ENCODE assay signal across 9 cellular contexts in genomic region chr2:107712857-107713256, GRCh38.
DNase-seq lines count a peak whose midpoint lies in the region; ATAC-seq, FAIRE-seq and TF ChIP-seq lines count a peak whose summit lies in the region.
"Had no signal": no experiment of that assay in that cellular context is flagged by ENCODE, and none has a peak within 500 bp of the region (broad histone marks: within the 10 kb centered on the region; RNA-seq: fewer than 3 reads in every experiment).

No MANE protein-coding gene starts in this region.

- TF ChIP-seq EP300 in suprapubic skin (IDR thresholded peaks at IDR 0.05) = no peak

- DNase-seq in AG04449 (ENCODE audit: low read depth, low spot score) = no peak
- no peak for DNase-seq in fibroblast of the aortic adventitia (ENCODE audit: low read depth)
- DNase-seq in cerebellar cortex (ENCODE audit: low spot score) = no peak
- DNase-seq in GM19239 (ENCODE audit: insufficient read length, low spot score) = no peak
- no peak for DNase-seq in suprapubic skin (ENCODE audit: low spot score in 2 of 2)
- DNase-seq: NCI-H1105 treated with DMSO at 0.1 percent for 48 hours had no signal

- POLR2A ChIA-PET in AG04449 (lab: Yijun Ruan, JAX) = no interaction called here

- TF ChIP-seq POLR2A in suprapubic skin (IDR thresholded peaks at IDR 0.05) = no peak

- H3K4me1 ChIP-seq in Loucy (ENCODE audit: insufficient read depth, low read length, poor library complexity, severe bottlenecking) (peaks cover 22% of the 10 kb centered on the region), suprapubic skin (no peaks in the 10 kb centered on the region)

- peak overlapping the region; percentile 96 for H2AFZ ChIP-seq in Loucy (ENCODE audit: low read length)

- H3K36me3 ChIP-seq in Loucy (ENCODE audit: insufficient read depth, low read length) (no peaks in the 10 kb centered on the region), suprapubic skin (no peaks in the 10 kb centered on the region)

- H3K4me2 ChIP-seq in Loucy (ENCODE audit: low read depth, low read length, poor library complexity, severe bottlenecking) = peak overlapping the region; percentile 73

- H3K27me3 ChIP-seq in Loucy (ENCODE audit: insufficient read depth, low read length, poor library complexity, severe bottlenecking) = no peaks in the 10 kb centered on the region
- no peaks in the 10 kb centered on the region for H3K27me3 ChIP-seq in suprapubic skin

- no peak for FAIRE-seq in GM19239 (lab: Jason Lieb, UNC)

- ATAC-seq in GM19035 (IDR thresholded peaks at IDR 0.05; ENCODE audit: unreplicated experiment) = peak; percentile 82
- no peak for ATAC-seq in GM21367 (IDR thresholded peaks at IDR 0.05; ENCODE audit: unreplicated experiment)

- TF ChIP-seq CTCF in AG04449 (IDR thresholded peaks at IDR 0.05; ENCODE audit: insufficient read depth, low read length, missing control alignments) = no peak
- TF ChIP-seq CTCF in Loucy (conservative IDR thresholded peaks at IDR 0.05; ENCODE audit: low read length) = no peak
- TF ChIP-seq CTCF in fibroblast of the aortic adventitia (IDR thresholded peaks at IDR 0.05; ENCODE audit: insufficient read depth, low read length) = no peak
- TF ChIP-seq CTCF in suprapubic skin (IDR thresholded peaks at IDR 0.05) = no peak

- no peaks in the 10 kb centered on the region for H3K9me2 ChIP-seq in Loucy (replicated peaks; ENCODE audit: low read depth, low read length)

- H3F3A ChIP-seq in Loucy (ENCODE audit: low read depth) = no peaks in the 10 kb centered on the region

- CTCF ChIA-PET in AG04449 (lab: Yijun Ruan, JAX) = no interaction called here

- H4K20me1 ChIP-seq in Loucy (ENCODE audit: insufficient read depth, low read length, poor library complexity, severe bottlenecking) = no peaks in the 10 kb centered on the region

- H3K9me3 ChIP-seq in Loucy (ENCODE audit: insufficient read depth, low read depth, low read length) (peaks cover 6% of the 10 kb centered on the region; the same call in 1 of the 2 replicates), suprapubic skin (no peaks in the 10 kb centered on the region)

- no peak overlapping the region for H3K27ac ChIP-seq in suprapubic skin

- no peaks in the 10 kb centered on the region for H3K79me2 ChIP-seq in Loucy (ENCODE audit: insufficient read depth, low read length)

- H3K4me3 ChIP-seq in AG04449 (ENCODE audit: low read depth, low read length) (0 out of 2 replicates have a peak overlapping the region, but pooled peaks have one; percentile 12), Loucy (ENCODE audit: low read length, poor library complexity, severe bottlenecking) (peak overlapping the region; percentile 52), fibroblast of the aortic adventitia (ENCODE audit: low read depth, low read length) (peak overlapping the region; percentile 3), suprapubic skin (no peak overlapping the region)

- WGBS in suprapubic skin = 54% methylated on average over 6 of the region's 6 CpGs

- peak overlapping the region; percentile 46 for H3K9ac ChIP-seq in Loucy (ENCODE audit: low read depth, low read length, poor library complexity, severe bottlenecking)
